8 cellular contexts compared by ENCODE assay signal in genomic region chr6:162727347-162728176, GRCh38. TPM values are rescaled to one million over a fixed set of nuclear protein-coding genes. Genes with fewer than 3 reads are reported as not detected.
DNase-seq lines count a peak whose midpoint lies in the region; ATAC-seq lines count a peak whose summit lies in the region.

PACRG (plus strand) TSS chr6:162727974.
PRKN (minus strand) TSS chr6:162727766.

- H3K9me3 Mint-ChIP-seq in IgD-negative memory B cell = peaks cover 0 to 5% (median 4%) of the 10 kb centered on the region in 3 donors
- H3K9me3 Mint-ChIP-seq in naive thymus-derived CD4-positive, alpha-beta T cell = peaks cover 0 to 1% (median 0%) of the 10 kb centered on the region in 11 donors
- peaks cover 3% of the 10 kb centered on the region for H3K9me3 Mint-ChIP-seq in stimulated activated effector memory CD8-positive, alpha-beta T cell treated with anti-CD3 and anti-CD28 coated beads, Interleukin-12 subunit alpha, Interleukin-12 subunit beta, amount 100 ng/mL, for 72 hours

- peak; percentile 99 for DNase-seq in DMS 273 (lab: John Stamatoyannopoulos, UW; ENCODE audit: unreplicated experiment)
- peak; percentile 94 for DNase-seq in RPMI8226
- peak; percentile 96 for DNase-seq in activated T-helper 9 cell treated with anti-CD3 and anti-CD28 coated beads, Interleukin-2, amount 50 U/mL, for 16 hours (ENCODE audit: low read depth)
- DNase-seq in fibroblast of peridontal ligament (ENCODE audit: extremely low read depth) = peak; percentile 88
- DNase-seq in naive thymus-derived CD4-positive, alpha-beta T cell = peak; percentile 97 to 99 (median 97)
- DNase-seq in stimulated activated effector memory CD8-positive, alpha-beta T cell treated with anti-CD3 and anti-CD28 coated beads, Interleukin-12 subunit alpha, Interleukin-12 subunit beta, amount 100 ng/mL, for 72 hours (ENCODE audit: low spot score in 2 of 2) = peak; percentile 92

- peaks cover 3% of the 10 kb centered on the region for H3K36me3 Mint-ChIP-seq in IgD-negative memory B cell
- H3K36me3 Mint-ChIP-seq in naive thymus-derived CD4-positive, alpha-beta T cell = peaks cover 0 to 5% (median 0%) of the 10 kb centered on the region in 5 donors
- peaks cover 6% of the 10 kb centered on the region for H3K36me3 Mint-ChIP-seq in stimulated activated effector memory CD8-positive, alpha-beta T cell treated with anti-CD3 and anti-CD28 coated beads, Interleukin-12 subunit alpha, Interleukin-12 subunit beta, amount 100 ng/mL, for 72 hours

- peaks cover 0 to 5% (median 0%) of the 10 kb centered on the region in 3 experiments for H3K36me3 ChIP-seq in naive thymus-derived CD4-positive, alpha-beta T cell (ENCODE audit: control insufficient read depth in 2 of 3, insufficient read depth in 3 of 3, low read length in 3 of 3)

- peaks cover 6 to 9% (median 7%) of the 10 kb centered on the region in 3 donors for H3K4me1 Mint-ChIP-seq in IgD-negative memory B cell
- H3K4me1 Mint-ChIP-seq in naive thymus-derived CD4-positive, alpha-beta T cell = peaks cover 6 to 20% (median 14%) of the 10 kb centered on the region in 7 donors
- H3K4me1 Mint-ChIP-seq in stimulated activated effector memory CD8-positive, alpha-beta T cell treated with anti-CD3 and anti-CD28 coated beads, Interleukin-12 subunit alpha, Interleukin-12 subunit beta, amount 100 ng/mL, for 72 hours = peaks cover 13% of the 10 kb centered on the region

- peak; percentile 98 for ATAC-seq in GM21576 (IDR thresholded peaks at IDR 0.05; ENCODE audit: unreplicated experiment)
- peak; percentile 95 for ATAC-seq in naive thymus-derived CD4-positive, alpha-beta T cell
- peak; percentile 97 for ATAC-seq in stimulated activated effector memory CD8-positive, alpha-beta T cell treated with anti-CD3 and anti-CD28 coated beads, Interleukin-12 subunit alpha, Interleukin-12 subunit beta, amount 100 ng/mL, for 72 hours

- no peaks in the 10 kb centered on the region for H3K27me3 ChIP-seq in naive thymus-derived CD4-positive, alpha-beta T cell (ENCODE audit: control insufficient read depth in 2 of 2, insufficient read depth in 2 of 2, low read length in 2 of 2)

- H3K9me3 ChIP-seq in naive thymus-derived CD4-positive, alpha-beta T cell (ENCODE audit: control insufficient read depth in 2 of 3, low read length in 3 of 3) = no peaks in the 10 kb centered on the region

- H3K27ac Mint-ChIP-seq in IgD-negative memory B cell = peak within 1 kb of the TSS; percentile 77 to 98 (median 94)
- peak within 1 kb of the TSS; percentile 88 to 99 (median 97) for H3K27ac Mint-ChIP-seq in naive thymus-derived CD4-positive, alpha-beta T cell
- peak within 1 kb of the TSS; percentile 92 for H3K27ac Mint-ChIP-seq in stimulated activated effector memory CD8-positive, alpha-beta T cell treated with anti-CD3 and anti-CD28 coated beads, Interleukin-12 subunit alpha, Interleukin-12 subunit beta, amount 100 ng/mL, for 72 hours

- CTCF ChIA-PET in naive thymus-derived CD4-positive, alpha-beta T cell (lab: Charles Lee) = no interaction called here

- H3K27me3 Mint-ChIP-seq in IgD-negative memory B cell = no peaks in the 10 kb centered on the region
- H3K27me3 Mint-ChIP-seq in naive thymus-derived CD4-positive, alpha-beta T cell = peaks cover 0 to 13% (median 0%) of the 10 kb centered on the region in 5 donors

- no peaks in the 10 kb centered on the region for H3K4me1 ChIP-seq in naive thymus-derived CD4-positive, alpha-beta T cell (ENCODE audit: control insufficient read depth in 2 of 2, insufficient read depth in 2 of 2, low read length in 2 of 2)

- H3K4me3 ChIP-seq in naive thymus-derived CD4-positive, alpha-beta T cell (ENCODE audit: low read length) = peak within 1 kb of the TSS; percentile 72

- peak within 1 kb of the TSS; percentile 90 for H3K27ac ChIP-seq in naive thymus-derived CD4-positive, alpha-beta T cell (ENCODE audit: low read depth, low read length)

- POLR2A ChIA-PET in naive thymus-derived CD4-positive, alpha-beta T cell (lab: Charles Lee) = interaction anchor here (0.8 kb wide), 1 partner anchor 25 kb away, joined by 3 read pairs; no protein-coding TSS in a partner anchor

- intact Hi-C loops in naive thymus-derived CD4-positive, alpha-beta T cell (cut with micrococcal nuclease) = loop anchor here (1.0 to 10.0 kb wide), 8 partner anchors 685 to 1736 kb away; partner anchors contain the start of genes AGPAT4 (in 2 of the 2), MAP3K4 (in 2 of the 2) and QKI (in 1 of the 2)

- H3K4me3 Mint-ChIP-seq in IgD-negative memory B cell = peak within 1 kb of the TSS; percentile 93 to 98 (median 96)
- peak within 1 kb of the TSS; percentile 92 to 98 (median 96) for H3K4me3 Mint-ChIP-seq in naive thymus-derived CD4-positive, alpha-beta T cell
- H3K4me3 Mint-ChIP-seq in stimulated activated effector memory CD8-positive, alpha-beta T cell treated with anti-CD3 and anti-CD28 coated beads, Interleukin-12 subunit alpha, Interleukin-12 subunit beta, amount 100 ng/mL, for 72 hours = peak within 1 kb of the TSS; percentile 77

RNA-seq across cellular contexts. Expression of gene PACRG, which starts in this region (rescaled TPM):
- not detected for polyA plus RNA-seq in IgD-negative memory B cell
- total RNA-seq in naive thymus-derived CD4-positive, alpha-beta T cell = 1 to 10 TPM in 3 of 5 experiments, under 1 TPM in 1, not detected in 1; 0.89 to 1.7 (median 1.4) TPM
- polyA plus RNA-seq in naive thymus-derived CD4-positive, alpha-beta T cell = 1 to 10 TPM; 1.4 to 2.2 TPM

RNA-seq across cellular contexts. Expression of gene PRKN, which starts in this region (rescaled TPM):
- 0.55 TPM for polyA plus RNA-seq in IgD-negative memory B cell
- 1 to 10 TPM in 4 of 5 experiments, under 1 TPM in 1; 0.44 to 9.0 (median 8.1) TPM for total RNA-seq in naive thymus-derived CD4-positive, alpha-beta T cell
- polyA plus RNA-seq in naive thymus-derived CD4-positive, alpha-beta T cell = 10 to 100 TPM in 1 of 2 donors, 1 to 10 TPM in 1; 2.4 to 10.3 TPM

Comparison
In these comparisons a context has a peak if more than half of its experiments do, and no peak if none do; other contexts are left out.
1. Peak in every context shown above with its lines: DNase-seq, ATAC-seq, H3K4me3 ChIP-seq and H3K27ac ChIP-seq.